In genomic region chr2:71000780-71001591, GRCh38 we compare ENCODE assay signal across 1 cellular context.
TF ChIP-seq lines count a peak whose summit lies in the region.

No MANE protein-coding gene starts in this region.

TF ChIP-seq in HepG2, 621 proteins besides CTCF, POLR2A, EP300 and RAD21 (continued from another document and continues in another):
- TF ChIP-seq ZNF18 (CRISPR knock-in tag; IDR thresholded peaks at IDR 0.05; ENCODE audit: insufficient replicate concordance) (no peak), STAT5B (CRISPR knock-in tag; IDR thresholded peaks at IDR 0.05) (no peak), ZNF512B (CRISPR knock-in tag; IDR thresholded peaks at IDR 0.05; ENCODE audit: borderline replicate concordance) (no peak), SSRP1 (CRISPR knock-in tag; IDR thresholded peaks at IDR 0.05) (no peak), KLF9 (CRISPR knock-in tag; IDR thresholded peaks at IDR 0.05; ENCODE audit: low read depth) (no peak), ZNF414 (CRISPR knock-in tag; IDR thresholded peaks at IDR 0.05) (no peak), ZNF337 (CRISPR knock-in tag; IDR thresholded peaks at IDR 0.05; ENCODE audit: borderline replicate concordance, low read depth) (no peak), POGZ (CRISPR knock-in tag; IDR thresholded peaks at IDR 0.05) (peak; percentile 85), DNMT1 (CRISPR knock-in tag; IDR thresholded peaks at IDR 0.05) (no peak), ZNF773 (CRISPR knock-in tag; IDR thresholded peaks at IDR 0.05; ENCODE audit: borderline replicate concordance) (0 out of 2 replicates have a peak, but pooled peaks have one; percentile 60), ATAD3A (CRISPR knock-in tag; IDR thresholded peaks at IDR 0.05) (no peak), PAF1 (CRISPR knock-in tag; IDR thresholded peaks at IDR 0.05) (no peak), ZNF775 (CRISPR knock-in tag; IDR thresholded peaks at IDR 0.05; ENCODE audit: borderline replicate concordance) (no peak), NCOA1 (CRISPR knock-in tag; IDR thresholded peaks at IDR 0.05) (0 out of 2 replicates have a peak, but pooled peaks have one; percentile 28), ZFP37 (CRISPR knock-in tag; IDR thresholded peaks at IDR 0.05; ENCODE audit: borderline replicate concordance) (0 out of 2 replicates have a peak, but pooled peaks have one; percentile 11), ZNF782 (CRISPR knock-in tag; IDR thresholded peaks at IDR 0.05; ENCODE audit: borderline replicate concordance) (no peak; the same call in 1 of the 2 replicates), AGO1 (IDR thresholded peaks at IDR 0.05; ENCODE audit: low read depth, low read length, poor library complexity, severe bottlenecking) (no peak), TFDP1 (CRISPR knock-in tag; IDR thresholded peaks at IDR 0.05; ENCODE audit: borderline replicate concordance) (no peak; the same call in 1 of the 2 replicates), ZNF607 (CRISPR knock-in tag; IDR thresholded peaks at IDR 0.05; ENCODE audit: borderline replicate concordance) (no peak; the same call in 1 of the 2 replicates), FOXO4 (CRISPR knock-in tag; conservative IDR thresholded peaks at IDR 0.05) (no peak), FOXM1 (CRISPR knock-in tag; IDR thresholded peaks at IDR 0.05) (no peak), ZNF605 (CRISPR knock-in tag; IDR thresholded peaks at IDR 0.05) (peak; percentile 95), SNAPC4 (CRISPR knock-in tag; IDR thresholded peaks at IDR 0.05) (peak; percentile 93), ZNF749 (CRISPR knock-in tag; IDR thresholded peaks at IDR 0.05; ENCODE audit: borderline replicate concordance) (no peak), TEAD2 (CRISPR knock-in tag; IDR thresholded peaks at IDR 0.05) (no peak), MTF1 (CRISPR knock-in tag; IDR thresholded peaks at IDR 0.05) (no peak), IRF2 (CRISPR knock-in tag; IDR thresholded peaks at IDR 0.05) (peak; percentile 64), ZIK1 (CRISPR knock-in tag; IDR thresholded peaks at IDR 0.05; ENCODE audit: borderline replicate concordance, low read depth) (no peak), ZNF441 (CRISPR knock-in tag; IDR thresholded peaks at IDR 0.05; ENCODE audit: borderline replicate concordance) (no peak), CHCHD3 (CRISPR knock-in tag; IDR thresholded peaks at IDR 0.05) (no peak), SCMH1 (CRISPR knock-in tag; IDR thresholded peaks at IDR 0.05; ENCODE audit: borderline replicate concordance) (no peak), PAX8 (CRISPR knock-in tag; IDR thresholded peaks at IDR 0.05; ENCODE audit: borderline replicate concordance) (no peak), ZNF556 (CRISPR knock-in tag; IDR thresholded peaks at IDR 0.05; ENCODE audit: borderline replicate concordance) (no peak), TBP (CRISPR knock-in tag; IDR thresholded peaks at IDR 0.05) (no peak), BATF2 (CRISPR knock-in tag; IDR thresholded peaks at IDR 0.05) (no peak), BCLAF1 (IDR thresholded peaks at IDR 0.05) (no peak), ATF4 (CRISPR knock-in tag; IDR thresholded peaks at IDR 0.05) (no peak), DPF2 (CRISPR knock-in tag; IDR thresholded peaks at IDR 0.05; ENCODE audit: borderline replicate concordance, low read depth) (no peak), PLSCR1 (CRISPR knock-in tag; IDR thresholded peaks at IDR 0.05; ENCODE audit: borderline replicate concordance) (no peak), BCL6 (CRISPR knock-in tag; IDR thresholded peaks at IDR 0.05) (peak; percentile 22; the same call in 1 of the 2 replicates), SNRNP70 (IDR thresholded peaks at IDR 0.05; ENCODE audit: low read depth, low read length) (no peak), ZNF713 (CRISPR knock-in tag; IDR thresholded peaks at IDR 0.05) (no peak), ZNF720 (CRISPR knock-in tag; IDR thresholded peaks at IDR 0.05) (no peak), ZNF7 (CRISPR knock-in tag; IDR thresholded peaks at IDR 0.05) (no peak)
